Comparison of ENCODE assay signal across 8 cellular contexts in genomic region chr3:107235193-107235922, GRCh38.
A peak's percentile ranks its signal among the peaks of the same experiment; 100 is the strongest.
DNase-seq lines count a peak whose midpoint lies in the region; ATAC-seq and TF ChIP-seq lines count a peak whose summit lies in the region.

No MANE protein-coding gene starts in this region.

- ATAC-seq in natural killer cell treated with Interleukin-12 subunit alpha and Interleukin-12 subunit beta and Interleukin-15 and Interleukin-18, amount 100 ng/mL, for 72 hours = no peak

- TF ChIP-seq CTCF in colonic mucosa (IDR thresholded peaks at IDR 0.05) = no peak

- H3K36me3 Mint-ChIP-seq in natural killer cell treated with Interleukin-12 subunit alpha and Interleukin-12 subunit beta and Interleukin-15 and Interleukin-18, amount 100 ng/mL, for 72 hours = no peaks in the 10 kb centered on the region

- no peaks in the 10 kb centered on the region for H3K4me1 ChIP-seq in colonic mucosa

- H3K27me3 ChIP-seq in MG63 = no peaks in the 10 kb centered on the region
- H3K27me3 ChIP-seq in colonic mucosa = no peaks in the 10 kb centered on the region

- peak overlapping the region in 1 of 2 donors; percentile 27 for H3K9ac ChIP-seq in colonic mucosa (ENCODE audit: low read depth in 2 of 2, low read length in 2 of 2)

- no peak overlapping the region for H3K27ac ChIP-seq in colonic mucosa

- DNase-seq in GM03348 (ENCODE audit: low spot score) (peak; percentile 35), MG63 (peak; percentile 16), colonic mucosa (no peak), H4 (ENCODE audit: low spot score) (no peak), activated gamma-delta T cell treated with Interleukin-2 at 50 U/mL for 16 hours (no peak), SHP77 treated with DMSO at 0.1 percent for 48 hours (lab: John Stamatoyannopoulos, UW) (no peak)
- no peak for DNase-seq in natural killer cell treated with Interleukin-12 subunit alpha and Interleukin-12 subunit beta and Interleukin-15 and Interleukin-18, amount 100 ng/mL, for 72 hours (ENCODE audit: low spot score)
- no peak for DNase-seq in stimulated activated CD4-positive, alpha-beta T cell treated with anti-CD3 and anti-CD28 coated beads, Interleukin-2, amount 100 ng/mL, for 24 hours

- H3K27me3 Mint-ChIP-seq in natural killer cell treated with Interleukin-12 subunit alpha and Interleukin-12 subunit beta and Interleukin-15 and Interleukin-18, amount 100 ng/mL, for 72 hours = peaks cover 23 to 24% of the 10 kb centered on the region in 2 donors

- H3K4me3 ChIP-seq in MG63 (peak overlapping the region; percentile 49), colonic mucosa (peak overlapping the region; percentile 44)

- no peak overlapping the region for H3K27ac Mint-ChIP-seq in natural killer cell treated with Interleukin-12 subunit alpha and Interleukin-12 subunit beta and Interleukin-15 and Interleukin-18, amount 100 ng/mL, for 72 hours

- peaks cover 8 to 10% of the 10 kb centered on the region in 2 donors for H3K4me1 Mint-ChIP-seq in natural killer cell treated with Interleukin-12 subunit alpha and Interleukin-12 subunit beta and Interleukin-15 and Interleukin-18, amount 100 ng/mL, for 72 hours (ENCODE audit: low read depth in 2 of 2)

- H3K36me3 ChIP-seq in MG63 = no peaks in the 10 kb centered on the region
- no peaks in the 10 kb centered on the region for H3K36me3 ChIP-seq in colonic mucosa

- intact Hi-C loops in colonic mucosa (cut with DNase I) = loop anchor here (5.0 to 10.0 kb wide), 3 partner anchors 187 to 609 kb away; no protein-coding TSS in a partner anchor

- H3K4me3 Mint-ChIP-seq in natural killer cell treated with Interleukin-12 subunit alpha and Interleukin-12 subunit beta and Interleukin-15 and Interleukin-18, amount 100 ng/mL, for 72 hours = peak overlapping the region; percentile 69

- no peaks in the 10 kb centered on the region for H3K9me3 ChIP-seq in MG63
- H3K9me3 ChIP-seq in colonic mucosa = no peaks in the 10 kb centered on the region

- H3K9me3 Mint-ChIP-seq in natural killer cell treated with Interleukin-12 subunit alpha and Interleukin-12 subunit beta and Interleukin-15 and Interleukin-18, amount 100 ng/mL, for 72 hours = no peaks in the 10 kb centered on the region

Comparison
In these comparisons a context has a peak if more than half of its experiments do, and no peak if none do; other contexts are left out.
1. DNase-seq: peak in GM03348 (single experiment) and MG63 (single experiment); none in colonic mucosa (single experiment), natural killer cell treated with Interleukin-12 subunit alpha and Interleukin-12 subunit beta and Interleukin-15 and Interleukin-18, amount 100 ng/mL, for 72 hours (single experiment), H4 (single experiment), activated gamma-delta T cell treated with Interleukin-2 at 50 U/mL for 16 hours (single experiment), SHP77 treated with DMSO at 0.1 percent for 48 hours (single experiment) and stimulated activated CD4-positive, alpha-beta T cell treated with anti-CD3 and anti-CD28 coated beads, Interleukin-2, amount 100 ng/mL, for 24 hours (0 of 2).